ENCODE assay signal across 8 cellular contexts in genomic region chr10:115092258-115092554, GRCh38. TPM values are rescaled to one million over a fixed set of nuclear protein-coding genes. Genes with fewer than 3 reads are reported as not detected.
DNase-seq lines count a peak whose midpoint lies in the region; ATAC-seq and TF ChIP-seq lines count a peak whose summit lies in the region.

No MANE protein-coding gene starts in this region.

- no peak overlapping the region for H3K4me3 ChIP-seq in CD8-positive, alpha-beta memory T cell (ENCODE audit: low read length)
- peak overlapping the region; percentile 79 for H3K4me3 ChIP-seq in GM23338
- peak overlapping the region; percentile 72 for H3K4me3 ChIP-seq in kidney epithelial cell (ENCODE audit: low read depth, low read length)
- H3K4me3 ChIP-seq in upper lobe of right lung, result peak overlapping the region; percentile 51
- peak overlapping the region in 1 of 2 donors; percentile 54 for H3K4me3 ChIP-seq in body of pancreas

- H3K4me2 ChIP-seq in GM23338, result peak overlapping the region; percentile 80

- H3K9me2 ChIP-seq in GM23338 (ENCODE audit: insufficient read depth), result no peaks in the 10 kb centered on the region

- H3K79me2 ChIP-seq in GM23338 (replicated peaks; ENCODE audit: insufficient read depth), result peaks cover 19% of the 10 kb centered on the region

- 2 to 3% methylated on average over 10 of the region's 10 CpGs for WGBS in body of pancreas, 2 donors

- H2AFZ ChIP-seq in GM23338, result peak overlapping the region; percentile 95

- peaks cover 2 to 7% (median 5%) of the 10 kb centered on the region in 5 donors for H3K9me3 Mint-ChIP-seq in CD8-positive, alpha-beta memory T cell
- H3K9me3 Mint-ChIP-seq in GM23338, result peaks cover 7% of the 10 kb centered on the region; the same call in 2 of the 3 replicates
- peaks cover 3% of the 10 kb centered on the region for H3K9me3 Mint-ChIP-seq in activated T-helper 2 cell treated with anti-CD3 and anti-CD28 coated beads, Interferon-gamma antibody, Interleukin-2, Interleukin-4, amounts not matched to agents 10 μg/mL and 5 μg/mL and 100 μg/mL, durations not matched to agents 14 hours and 24 hours and 36 hours

- H3K4me3 Mint-ChIP-seq in CD8-positive, alpha-beta memory T cell, result peak overlapping the region; percentile 76 to 90 (median 81)
- H3K4me3 Mint-ChIP-seq in GM23338, result peak overlapping the region; percentile 78
- peak overlapping the region; percentile 74 for H3K4me3 Mint-ChIP-seq in activated T-helper 2 cell treated with anti-CD3 and anti-CD28 coated beads, Interferon-gamma antibody, Interleukin-2, Interleukin-4, amounts not matched to agents 10 μg/mL and 5 μg/mL and 100 μg/mL, durations not matched to agents 14 hours and 24 hours and 36 hours (ENCODE audit: low read depth)

- no peaks in the 10 kb centered on the region for H3K9me3 ChIP-seq in CD8-positive, alpha-beta memory T cell (ENCODE audit: low read length)
- H3K9me3 ChIP-seq in upper lobe of right lung (no peaks in the 10 kb centered on the region), body of pancreas (no peaks in the 10 kb centered on the region)

- no peak for TF ChIP-seq POLR2A in body of pancreas (IDR thresholded peaks at IDR 0.05)

- H4K20me1 ChIP-seq in GM23338 (replicated peaks; ENCODE audit: insufficient read depth), result no peaks in the 10 kb centered on the region; the same call in 1 of the 2 replicates

- no peaks in the 10 kb centered on the region for H3F3A ChIP-seq in GM23338 (replicated peaks; ENCODE audit: low read depth)

- H3K27ac Mint-ChIP-seq in CD8-positive, alpha-beta memory T cell, result no peak overlapping the region
- peak overlapping the region; percentile 24; the same call in 1 of the 2 replicates for H3K27ac Mint-ChIP-seq in GM23338
- no peak overlapping the region for H3K27ac Mint-ChIP-seq in activated T-helper 2 cell treated with anti-CD3 and anti-CD28 coated beads, Interferon-gamma antibody, Interleukin-2, Interleukin-4, amounts not matched to agents 10 μg/mL and 5 μg/mL and 100 μg/mL, durations not matched to agents 14 hours and 24 hours and 36 hours

- no peak for DNase-seq in CD8-positive, alpha-beta memory T cell
- DNase-seq in GM23338 (ENCODE audit: low spot score), result no peak
- DNase-seq in activated T-helper 2 cell treated with anti-CD3 and anti-CD28 coated beads, Interferon-gamma antibody, Interleukin-2, Interleukin-4, amounts not matched to agents 10 μg/mL and 5 μg/mL and 100 μg/mL, durations not matched to agents 14 hours and 24 hours and 36 hours (ENCODE audit: low spot score), result no peak
- DNase-seq in kidney epithelial cell (ENCODE audit: low read depth), result no peak
- no peak for DNase-seq in upper lobe of right lung
- DNase-seq in body of pancreas, result no peak
- DNase-seq in KG1 (lab: John Stamatoyannopoulos, UW), result no peak

- H3K27me3 ChIP-seq in CD8-positive, alpha-beta memory T cell (ENCODE audit: insufficient read depth, low read length, poor library complexity, severe bottlenecking), result peaks cover 6% of the 10 kb centered on the region
- H3K27me3 ChIP-seq in GM23338 (ENCODE audit: insufficient read depth), result peaks cover 30% of the 10 kb centered on the region
- H3K27me3 ChIP-seq in kidney epithelial cell (ENCODE audit: control insufficient read depth, insufficient read depth, low read length), result no peaks in the 10 kb centered on the region
- H3K27me3 ChIP-seq in upper lobe of right lung, result peaks cover 49% of the 10 kb centered on the region
- H3K27me3 ChIP-seq in body of pancreas, result no peaks in the 10 kb centered on the region

- intact Hi-C loops in activated T-helper 2 cell treated with anti-CD3 and anti-CD28 coated beads, Interferon-gamma antibody, Interleukin-2, Interleukin-4, amounts not matched to agents 10 μg/mL and 5 μg/mL and 100 μg/mL, durations not matched to agents 14 hours and 24 hours and 36 hours (cut with micrococcal nuclease), result no loop called here
- intact Hi-C loops in upper lobe of right lung (cut with DNase I), result no loop called here
- intact Hi-C loops in body of pancreas (cut with DNase I), result no loop called here

- H3K36me3 Mint-ChIP-seq in CD8-positive, alpha-beta memory T cell, result peaks cover 0 to 4% (median 0%) of the 10 kb centered on the region in 3 donors
- H3K36me3 Mint-ChIP-seq in GM23338 (ENCODE audit: low read depth), result peaks cover 2% of the 10 kb centered on the region; the same call in 2 of the 3 replicates
- H3K36me3 Mint-ChIP-seq in activated T-helper 2 cell treated with anti-CD3 and anti-CD28 coated beads, Interferon-gamma antibody, Interleukin-2, Interleukin-4, amounts not matched to agents 10 μg/mL and 5 μg/mL and 100 μg/mL, durations not matched to agents 14 hours and 24 hours and 36 hours (ENCODE audit: low read depth), result no peaks in the 10 kb centered on the region

- H3K4me1 Mint-ChIP-seq in CD8-positive, alpha-beta memory T cell, result peaks cover 6 to 19% (median 17%) of the 10 kb centered on the region in 3 donors
- H3K4me1 Mint-ChIP-seq in GM23338, result peaks cover 35% of the 10 kb centered on the region
- peaks cover 9% of the 10 kb centered on the region for H3K4me1 Mint-ChIP-seq in activated T-helper 2 cell treated with anti-CD3 and anti-CD28 coated beads, Interferon-gamma antibody, Interleukin-2, Interleukin-4, amounts not matched to agents 10 μg/mL and 5 μg/mL and 100 μg/mL, durations not matched to agents 14 hours and 24 hours and 36 hours (ENCODE audit: low read depth)

- H3K27me3 Mint-ChIP-seq in CD8-positive, alpha-beta memory T cell, result peaks cover 35 to 52% of the 10 kb centered on the region in 2 donors
- peaks cover 15% of the 10 kb centered on the region for H3K27me3 Mint-ChIP-seq in GM23338 (ENCODE audit: insufficient read depth, low read depth, poor library complexity)
- H3K27me3 Mint-ChIP-seq in activated T-helper 2 cell treated with anti-CD3 and anti-CD28 coated beads, Interferon-gamma antibody, Interleukin-2, Interleukin-4, amounts not matched to agents 10 μg/mL and 5 μg/mL and 100 μg/mL, durations not matched to agents 14 hours and 24 hours and 36 hours (ENCODE audit: low read depth), result peaks cover 55% of the 10 kb centered on the region

- ATAC-seq in GM23338, result no peak
- ATAC-seq in upper lobe of right lung, result no peak
- no peak for ATAC-seq in body of pancreas
- ATAC-seq in HG03139 (IDR thresholded peaks at IDR 0.05; ENCODE audit: unreplicated experiment), result no peak

- no peak overlapping the region for H3K27ac ChIP-seq in CD8-positive, alpha-beta memory T cell (ENCODE audit: low read depth, low read length)
- H3K27ac ChIP-seq in GM23338 (ENCODE audit: low read depth) (no peak overlapping the region), upper lobe of right lung (no peak overlapping the region), body of pancreas (no peak overlapping the region)

- POLR2A ChIA-PET in CD8-positive, alpha-beta memory T cell (lab: Charles Lee), result no interaction called here

- TF ChIP-seq CTCF in GM23338 (conservative IDR thresholded peaks at IDR 0.05; ENCODE audit: low read depth in 2 of 2), result no peak
- no peak for TF ChIP-seq CTCF in kidney epithelial cell (IDR thresholded peaks at IDR 0.05; ENCODE audit: insufficient read depth, low read length, poor library complexity, severe bottlenecking)
- TF ChIP-seq CTCF in upper lobe of right lung (IDR thresholded peaks at IDR 0.05), result no peak
- no peak for TF ChIP-seq CTCF in body of pancreas (IDR thresholded peaks at IDR 0.05)

- CTCF ChIA-PET in CD8-positive, alpha-beta memory T cell (lab: Charles Lee), result no interaction called here

- H3K4me1 ChIP-seq in CD8-positive, alpha-beta memory T cell (ENCODE audit: insufficient read depth, low read length), result no peaks in the 10 kb centered on the region
- H3K4me1 ChIP-seq in GM23338 (ENCODE audit: insufficient read depth) (peaks cover 39% of the 10 kb centered on the region), upper lobe of right lung (peaks cover 6% of the 10 kb centered on the region), body of pancreas (peaks cover 20% of the 10 kb centered on the region)

- no peaks in the 10 kb centered on the region for H3K36me3 ChIP-seq in CD8-positive, alpha-beta memory T cell (ENCODE audit: insufficient read depth, low read length)
- H3K36me3 ChIP-seq in GM23338 (ENCODE audit: insufficient read depth) (no peaks in the 10 kb centered on the region), kidney epithelial cell (ENCODE audit: control insufficient read depth, insufficient read depth, low read length) (no peaks in the 10 kb centered on the region), upper lobe of right lung (no peaks in the 10 kb centered on the region), body of pancreas (replicated peaks in 1 of 2; ENCODE audit: insufficient read depth in 1 of 2, low read depth in 2 of 2) (no peaks in the 10 kb centered on the region)

TF ChIP-seq in GM23338, 12 proteins besides CTCF, POLR2A, EP300 and RAD21 (continues in another document):
- no peak for TF ChIP-seq CREB1 (CRISPR knock-in tag; IDR thresholded peaks at IDR 0.05; ENCODE audit: low read depth)

RNA-seq across cellular contexts. Expression of gene ATRNL1, which starts 1.0 kb away (rescaled TPM):
- not detected for total RNA-seq in CD8-positive, alpha-beta memory T cell
- polyA plus RNA-seq in CD8-positive, alpha-beta memory T cell, result not detected
- total RNA-seq in GM23338 (2014; rRNA removed; shearing (Covaris generic)), result 24.0 and 29.7 TPM in 2 replicates
- polyA plus RNA-seq in GM23338 (2016; fragmentation: Nextera tagmentation; extraction: Ambion mirVana), result 3.6 and 4.8 TPM in 2 replicates
- 0.50 and 0.87 TPM in 2 replicates for total RNA-seq in activated T-helper 2 cell treated with anti-CD3 and anti-CD28 coated beads, Interferon-gamma antibody, Interleukin-2, Interleukin-4, amounts not matched to agents 10 μg/mL and 5 μg/mL and 100 μg/mL, durations not matched to agents 14 hours and 24 hours and 36 hours
- total RNA-seq in kidney epithelial cell, result 5.1 and 11.4 TPM in 2 replicates
- total RNA-seq in upper lobe of right lung, result 0.93 TPM
- total RNA-seq in body of pancreas, result 1 to 10 TPM; 3.0 to 6.5 TPM
